ENCODE assay signal across 8 cellular contexts in genomic region chr4:48779998-48780866, GRCh38. TPM values are rescaled to one million over a fixed set of nuclear protein-coding genes. Genes with fewer than 3 reads are reported as not detected.
DNase-seq lines count a peak whose midpoint lies in the region; ATAC-seq, FAIRE-seq and TF ChIP-seq lines count a peak whose summit lies in the region.

Gene FRYL, minus strand, starts transcription at chr4:48780279. Its CDS starts 145,869 bp downstream, at chr4:48634410.

- H3K9ac ChIP-seq in adipocyte (ENCODE audit: low read length): peak within 1 kb of the TSS; percentile 96

- H3K36me3 ChIP-seq in adipocyte (ENCODE audit: control insufficient read depth, insufficient read depth, low read length, severe bottlenecking) (no peaks in the 10 kb centered on the region), pancreas (no peaks in the 10 kb centered on the region), tibial nerve (no peaks in the 10 kb centered on the region)

- intact Hi-C loops in Right ventricle myocardium superior (cut with DNase I): loop anchor here (5.0 to 10.0 kb wide), 2 partner anchors 52 to 95 kb away; partner anchors contain the start of gene OCIAD1
- intact Hi-C loops in pancreas (cut with DNase I): no loop called here

- DNase-seq in NCI-H1436 (lab: John Stamatoyannopoulos, UW): peak; percentile 99
- peak; percentile 98 for DNase-seq in T follicular helper cell (ENCODE audit: low read depth)
- peak; percentile 100 for DNase-seq in adipocyte (ENCODE audit: low read depth)
- peak; percentile 99 for DNase-seq in Right ventricle myocardium superior
- DNase-seq in pancreas: peak; percentile 96 to 100 (median 99)
- peak; percentile 99 for DNase-seq in tibial nerve (ENCODE audit: low spot score in 2 of 2)

- H3K9me3 ChIP-seq in adipocyte (ENCODE audit: control insufficient read depth, low read length) (no peaks in the 10 kb centered on the region), pancreas (no peaks in the 10 kb centered on the region), tibial nerve (no peaks in the 10 kb centered on the region)

- H3K27me3 ChIP-seq in adipocyte (replicated peaks; ENCODE audit: control insufficient read depth, insufficient read depth, low read length) (no peaks in the 10 kb centered on the region), pancreas (no peaks in the 10 kb centered on the region), tibial nerve (no peaks in the 10 kb centered on the region)

- ATAC-seq in HG02798 (IDR thresholded peaks at IDR 0.05; ENCODE audit: poor library complexity, unreplicated experiment) (peak; percentile 93), Right ventricle myocardium superior (ENCODE audit: poor library complexity) (peak; percentile 92), pancreas (peak; percentile 88 to 96 (median 92))

- peak; percentile 98 for FAIRE-seq in pancreas (lab: Jason Lieb, UNC)

- TF ChIP-seq POLR2A in tibial nerve (IDR thresholded peaks at IDR 0.05): peak; percentile 44 to 79

- 0 to 1% methylated on average over 48 to 51 of the region's 51 CpGs for WGBS in pancreas, 2 donors
- WGBS in tibial nerve, 2 donors: 0 to 1% methylated on average over 49 to 51 of the region's 51 CpGs

- peak; percentile 37 to 94 for TF ChIP-seq EP300 in tibial nerve (IDR thresholded peaks at IDR 0.05)

- TF ChIP-seq CTCF in GM12875 (IDR thresholded peaks at IDR 0.05; ENCODE audit: borderline replicate concordance, insufficient read depth, low read depth, low read length): no peak
- no peak for TF ChIP-seq CTCF in pancreas (IDR thresholded peaks at IDR 0.05)
- TF ChIP-seq CTCF in tibial nerve (IDR thresholded peaks at IDR 0.05): no peak

- H3K4me3 ChIP-seq in GM12875 (ENCODE audit: low read depth, low read length) (peak within 1 kb of the TSS; percentile 81), adipocyte (ENCODE audit: low read length) (peak within 1 kb of the TSS; percentile 96), pancreas (peak within 1 kb of the TSS; percentile 95 to 97 (median 96)), tibial nerve (peak within 1 kb of the TSS; percentile 69 to 99 (median 84))

- H3K27ac ChIP-seq in pancreas (peak within 1 kb of the TSS; percentile 80 to 98 (median 94)), tibial nerve (peak within 1 kb of the TSS; percentile 85 to 98 (median 93))

- H3K4me1 ChIP-seq in adipocyte (ENCODE audit: control insufficient read depth, insufficient read depth, low read length): peaks cover 13% of the 10 kb centered on the region
- peaks cover 7 to 29% (median 26%) of the 10 kb centered on the region in 3 donors for H3K4me1 ChIP-seq in pancreas
- peaks cover 0 to 38% (median 12%) of the 10 kb centered on the region in 4 donors for H3K4me1 ChIP-seq in tibial nerve

RNA-seq across cellular contexts. Expression of gene FRYL, which starts in this region (rescaled TPM):
- total RNA-seq in Right ventricle myocardium superior (27.9 TPM), pancreas (10 to 100 TPM; 18.1 to 38.7 (median 21.9) TPM), tibial nerve (100 to 1,000 TPM in 2 of 4 donors, 10 to 100 TPM in 2; 88.3 to 122 (median 99.7) TPM)
- 10 to 100 TPM in 1 of 2 donors, 1 to 10 TPM in 1; 9.1 to 17.2 TPM for polyA plus RNA-seq in pancreas

Comparison
In these comparisons a context has a peak if more than half of its experiments do, and no peak if none do; other contexts are left out.
1. Peak in every context shown above with its lines: DNase-seq, ATAC-seq, H3K4me3 ChIP-seq and H3K27ac ChIP-seq.